13 cellular contexts compared by ENCODE assay signal in genomic region chrX:38965883-38966282, GRCh38.
DNase-seq lines count a peak whose midpoint lies in the region; ATAC-seq and TF ChIP-seq lines count a peak whose summit lies in the region.
"Had no signal": no experiment of that assay in that cellular context is flagged by ENCODE, and none has a peak within 500 bp of the region (broad histone marks: within the 10 kb centered on the region; RNA-seq: fewer than 3 reads in every experiment).

No MANE protein-coding gene starts in this region.

- ATAC-seq in GM18498 (IDR thresholded peaks at IDR 0.05; ENCODE audit: unreplicated experiment) (no peak), Right ventricle myocardium superior (ENCODE audit: poor library complexity) (no peak), HG03280 (IDR thresholded peaks at IDR 0.05; ENCODE audit: unreplicated experiment) (no peak)
- ATAC-seq: HCT116 had no signal

- peak overlapping the region; percentile 33 to 73 (median 68) for H3K27ac Mint-ChIP-seq in nephron
- H3K27ac Mint-ChIP-seq: CD8-positive, alpha-beta memory T cell had no signal

- peaks cover 13% of the 10 kb centered on the region for H3K9me3 Mint-ChIP-seq in nephron

- H3K36me3 Mint-ChIP-seq in nephron (ENCODE audit: low read depth), result peaks cover 4% of the 10 kb centered on the region

- no peaks in the 10 kb centered on the region for H3K27me3 Mint-ChIP-seq in nephron (ENCODE audit: low read depth)

- H3K4me3 Mint-ChIP-seq in nephron, result no peak overlapping the region
- H3K4me3 Mint-ChIP-seq: CD8-positive, alpha-beta memory T cell had no signal

- DNase-seq in NCI-H82 (lab: John Stamatoyannopoulos, UW) (peak; percentile 10), NCI-H82 treated with DMSO at 0.1 percent for 48 hours (lab: John Stamatoyannopoulos, UW; ENCODE audit: unreplicated experiment) (no peak), iPS-NIHi11 (ENCODE audit: low spot score) (peak; percentile 6), Right ventricle myocardium superior (no peak), NCI-H446 (lab: John Stamatoyannopoulos, UW) (no peak)
- DNase-seq: Caco-2; CD8-positive, alpha-beta memory T cell; DND-41; GDM1 had no signal

- TF ChIP-seq CTCF in nephron (IDR thresholded peaks at IDR 0.05; ENCODE audit: unreplicated experiment in 3 of 3), result no peak

- intact Hi-C loops in Right ventricle myocardium superior (cut with DNase I), result no loop called here

- no peaks in the 10 kb centered on the region for H3K4me1 Mint-ChIP-seq in nephron
- H3K4me1 Mint-ChIP-seq: CD8-positive, alpha-beta memory T cell had no signal

Comparison
In these comparisons a context has a peak if more than half of its experiments do, and no peak if none do; other contexts are left out.
1. DNase-seq: peak in NCI-H82 (single experiment) and iPS-NIHi11 (single experiment); none in NCI-H82 treated with DMSO at 0.1 percent for 48 hours (single experiment), Right ventricle myocardium superior (single experiment) and NCI-H446 (0 of 2).